1 cellular context compared by ENCODE assay signal in the genomic region with DNA sequence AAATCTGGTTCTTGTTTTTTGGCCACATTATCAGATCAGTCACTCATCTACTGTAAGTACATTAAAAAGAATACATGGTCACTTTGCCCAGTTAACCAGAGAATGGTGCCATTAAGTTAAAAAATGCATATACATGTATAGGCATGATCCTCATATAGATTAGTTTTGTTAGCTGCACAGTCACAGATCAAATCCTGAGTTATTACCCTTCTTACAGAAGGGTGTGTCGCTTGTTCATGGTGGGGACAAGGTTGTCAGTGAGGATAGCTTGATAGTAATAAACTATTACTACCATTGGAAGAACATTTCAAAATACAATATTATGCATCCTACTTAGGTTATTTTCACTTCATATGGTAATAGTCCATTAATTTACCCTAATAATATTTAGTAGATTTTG.
TF ChIP-seq lines count a peak whose summit lies in the region.

No MANE protein-coding gene starts in this region.

TF ChIP-seq in HCT116, 20 proteins besides CTCF, POLR2A, EP300 and RAD21 (continued from another document):
- TF ChIP-seq, protein P1, sequence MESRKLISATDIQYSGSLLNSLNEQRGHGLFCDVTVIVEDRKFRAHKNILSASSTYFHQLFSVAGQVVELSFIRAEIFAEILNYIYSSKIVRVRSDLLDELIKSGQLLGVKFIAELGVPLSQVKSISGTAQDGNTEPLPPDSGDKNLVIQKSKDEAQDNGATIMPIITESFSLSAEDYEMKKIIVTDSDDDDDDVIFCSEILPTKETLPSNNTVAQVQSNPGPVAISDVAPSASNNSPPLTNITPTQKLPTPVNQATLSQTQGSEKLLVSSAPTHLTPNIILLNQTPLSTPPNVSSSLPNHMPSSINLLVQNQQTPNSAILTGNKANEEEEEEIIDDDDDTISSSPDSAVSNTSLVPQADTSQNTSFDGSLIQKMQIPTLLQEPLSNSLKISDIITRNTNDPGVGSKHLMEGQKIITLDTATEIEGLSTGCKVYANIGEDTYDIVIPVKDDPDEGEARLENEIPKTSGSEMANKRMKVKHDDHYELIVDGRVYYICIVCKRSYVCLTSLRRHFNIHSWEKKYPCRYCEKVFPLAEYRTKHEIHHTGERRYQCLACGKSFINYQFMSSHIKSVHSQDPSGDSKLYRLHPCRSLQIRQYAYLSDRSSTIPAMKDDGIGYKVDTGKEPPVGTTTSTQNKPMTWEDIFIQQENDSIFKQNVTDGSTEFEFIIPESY (IDR thresholded peaks at IDR 0.05; ENCODE audit: extremely low read depth, insufficient replicate concordance, low read length) = no peak
